In genomic region chr22:41021039-41021654, GRCh38 we compare ENCODE assay signal across 8 cellular contexts.
A peak's percentile ranks its signal among the peaks of the same experiment; 100 is the strongest.
DNase-seq lines count a peak whose midpoint lies in the region; ATAC-seq and TF ChIP-seq lines count a peak whose summit lies in the region.

No MANE protein-coding gene starts in this region.

- H3K27me3 Mint-ChIP-seq in neural crest cell (ENCODE audit: low read depth), result peaks cover 7% of the 10 kb centered on the region

- H3K27ac Mint-ChIP-seq in neural crest cell (ENCODE audit: unreplicated experiment), result peak overlapping the region; percentile 87

- H3K4me3 ChIP-seq in GM23248, result peak overlapping the region; percentile 82
- H3K4me3 ChIP-seq in epithelial cell of esophagus (ENCODE audit: low read length), result peak overlapping the region; percentile 58

- in situ Hi-C loops in GM23248 (cut with MboI), result no loop called here

- no peak for ATAC-seq in GM19324 (IDR thresholded peaks at IDR 0.05; ENCODE audit: low FRiP score, unreplicated experiment)
- no peak for ATAC-seq in GM19328 (IDR thresholded peaks at IDR 0.05; ENCODE audit: unreplicated experiment)

- H3K4me3 Mint-ChIP-seq in neural crest cell, result peak overlapping the region; percentile 94

- no peaks in the 10 kb centered on the region for H3K36me3 Mint-ChIP-seq in neural crest cell (ENCODE audit: low read depth)

- peaks cover 21% of the 10 kb centered on the region for H3K4me1 Mint-ChIP-seq in neural crest cell

- peak overlapping the region; percentile 66; the same call in 1 of the 2 replicates for H3K27ac ChIP-seq in GM23248
- peak overlapping the region; percentile 97 for H3K27ac ChIP-seq in RWPE1

- CTCF ChIA-PET in RWPE1 (lab: Yijun Ruan, JAX), result no interaction called here

- no peak for TF ChIP-seq CTCF in RWPE1 (conservative IDR thresholded peaks at IDR 0.05; ENCODE audit: low read depth)
- no peak for TF ChIP-seq CTCF in epithelial cell of esophagus (IDR thresholded peaks at IDR 0.05; ENCODE audit: insufficient read depth, low read depth, low read length, missing control alignments)
- TF ChIP-seq CTCF in neural crest cell (conservative IDR thresholded peaks at IDR 0.05), result no peak

- peak overlapping the region; percentile 90 for H3K4me2 ChIP-seq in GM23248 (ENCODE audit: unreplicated experiment)

- H3K27me3 ChIP-seq in GM23248 (replicated peaks; ENCODE audit: insufficient read depth), result no peaks in the 10 kb centered on the region

- WGBS in GM23248 (ENCODE audit: low coverage in 1 of 2, low lambda C conversion rate in 2 of 2, missing lambda C conversion rate in 2 of 2), 2 experiments, result 14 to 17% methylated on average over 20 of the region's 20 CpGs

- no peaks in the 10 kb centered on the region for H3K9me3 ChIP-seq in GM23248 (ENCODE audit: low read depth)

- no peaks in the 10 kb centered on the region for H3K4me1 ChIP-seq in GM23248 (ENCODE audit: insufficient read depth)

- POLR2A ChIA-PET in RWPE1 (lab: Yijun Ruan, JAX; ENCODE audit: low non-redundant PET), result interaction anchor here (1.0 kb wide), 1 partner anchor 20 kb away, joined by 3 read pairs; no protein-coding TSS in a partner anchor

- peak overlapping the region; percentile 86 for H2AFZ ChIP-seq in GM23248

- no peaks in the 10 kb centered on the region for H3K9me2 ChIP-seq in GM23248 (ENCODE audit: insufficient read depth)

- H4K20me1 ChIP-seq in GM23248 (ENCODE audit: insufficient read depth), result no peaks in the 10 kb centered on the region

- no peaks in the 10 kb centered on the region for H3K36me3 ChIP-seq in GM23248 (ENCODE audit: low read depth)

- H3F3A ChIP-seq in GM23248 (ENCODE audit: insufficient read depth), result no peaks in the 10 kb centered on the region

- H3K9me3 Mint-ChIP-seq in neural crest cell, result no peaks in the 10 kb centered on the region

- DNase-seq in GM23248 (peak; percentile 32), RWPE1 (ENCODE audit: low spot score) (peak; percentile 6), epithelial cell of esophagus (ENCODE audit: low read depth) (no peak), neural crest cell (ENCODE audit: low read depth, low spot score) (no peak), middle frontal gyrus (ENCODE audit: extremely low spot score, low spot score) (no peak)
- no peak for DNase-seq in stimulated activated CD4-positive, alpha-beta T cell treated with anti-CD3 and anti-CD28 coated beads, Interleukin-2, amount 100 ng/mL, for 24 hours

- H3K79me2 ChIP-seq in GM23248 (ENCODE audit: insufficient read depth), result no peaks in the 10 kb centered on the region

- H3K9ac ChIP-seq in GM23248, result peak overlapping the region; percentile 89

Comparison
In these comparisons a context has a peak if more than half of its experiments do, and no peak if none do; other contexts are left out.
1. DNase-seq: peak in GM23248 (single experiment) and RWPE1 (single experiment); none in epithelial cell of esophagus (single experiment), neural crest cell (single experiment), stimulated activated CD4-positive, alpha-beta T cell treated with anti-CD3 and anti-CD28 coated beads, Interleukin-2, amount 100 ng/mL, for 24 hours (0 of 2) and middle frontal gyrus (single experiment).